ENCODE assay signal across 1 cellular context in the genomic region with DNA sequence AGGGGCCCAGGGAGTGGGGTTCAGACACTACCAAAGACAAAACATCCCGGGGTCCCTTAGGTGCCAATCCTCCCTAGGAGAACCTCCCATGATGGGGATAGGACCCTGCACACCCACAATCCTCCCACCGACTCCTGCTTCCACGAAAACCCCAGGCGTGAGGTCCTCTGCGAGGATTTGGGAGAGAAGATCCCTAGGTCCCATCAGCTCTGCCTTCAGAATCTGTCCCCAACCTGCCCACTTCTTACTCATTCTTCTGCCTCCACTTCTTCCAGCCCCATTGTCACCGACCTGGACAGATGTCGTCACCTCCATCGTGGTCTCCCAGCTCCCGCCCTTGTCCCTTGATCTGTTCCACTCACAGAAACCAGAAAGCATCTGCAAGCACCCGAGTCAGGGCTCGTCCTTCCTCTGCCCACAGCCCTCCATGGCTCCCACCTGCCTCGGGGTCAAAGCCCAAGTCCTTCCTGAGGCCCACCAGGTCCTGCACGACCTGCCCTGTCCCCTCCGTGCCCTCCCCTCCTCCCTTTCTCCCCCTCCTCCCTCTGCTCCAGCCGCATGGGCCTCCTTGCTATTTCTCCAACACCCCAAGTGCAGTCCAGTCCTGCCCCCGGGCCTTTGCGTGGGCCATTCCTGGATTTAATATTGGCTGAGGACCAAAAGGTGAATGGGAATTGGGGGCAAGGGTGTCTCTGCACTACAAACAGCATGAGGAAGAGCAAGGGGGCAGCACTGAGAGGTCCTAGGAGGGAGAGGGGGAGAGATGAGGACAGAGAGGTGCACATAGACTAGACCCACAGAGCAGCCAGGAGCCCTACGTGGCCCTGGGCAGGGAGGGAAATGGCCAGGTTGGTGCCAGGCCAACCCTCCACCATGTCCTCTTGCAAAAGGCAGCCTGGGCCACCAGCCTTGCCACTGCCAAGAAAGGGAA.
TF ChIP-seq lines count a peak whose summit lies in the region.

No MANE protein-coding gene starts in this region.

TF ChIP-seq in K562, 482 proteins besides CTCF, POLR2A, EP300 and RAD21:
- TF ChIP-seq SIRT6 (IDR thresholded peaks at IDR 0.05; ENCODE audit: low read depth, low read length) (no peak), NFIC (IDR thresholded peaks at IDR 0.05) (peak; percentile 20; the same call in 1 of the 2 replicates), FIP1L1 (IDR thresholded peaks at IDR 0.05; ENCODE audit: low read depth, low read length, poor library complexity, severe bottlenecking) (no peak)
